Comparison of ENCODE assay signal across 28 cellular contexts in genomic region chr3:12116892-12117291, GRCh38. TPM values are rescaled to one million over a fixed set of nuclear protein-coding genes. Genes with fewer than 3 reads are reported as not detected.
"Had no signal": no experiment of that assay in that cellular context is flagged by ENCODE, and none has a peak within 500 bp of the region (broad histone marks: within the 10 kb centered on the region; RNA-seq: fewer than 3 reads in every experiment).

No MANE protein-coding gene starts in this region.

- H3K4me3 Mint-ChIP-seq: dendritic cell treated with granulocyte-macrophage colony-stimulating factor and Interleukin-4, amounts not matched to agents 40 ng/mL and 50 ng/mL, for 4 days; effector memory CD8-positive, alpha-beta T cell; endodermal cell had no signal

- ATAC-seq: effector memory CD8-positive, alpha-beta T cell; esophagus mucosa; foreskin keratinocyte; gastrocnemius medialis; gastroesophageal sphincter; heart left ventricle had no signal

- DNase-seq: colonic mucosa; cortex of kidney; dermis blood vessel endothelial cell; dorsolateral prefrontal cortex; effector CD4-positive, alpha-beta T cell; effector CD8-positive, alpha-beta T cell; effector memory CD4-positive, alpha-beta T cell; effector memory CD8-positive, alpha-beta T cell; endodermal cell; erythroblast; esophagus squamous epithelium; foreskin fibroblast; foreskin melanocyte; gastrocnemius medialis; glutamatergic neuron; heart left ventricle had no signal

- H3K9me3 Mint-ChIP-seq: dendritic cell treated with granulocyte-macrophage colony-stimulating factor and Interleukin-4, amounts not matched to agents 40 ng/mL and 50 ng/mL, for 4 days; effector memory CD8-positive, alpha-beta T cell; endodermal cell had no signal

- H3K4me1 Mint-ChIP-seq: endodermal cell had no signal

- H3K9me3 ChIP-seq: colonic mucosa, esophagus muscularis mucosa, esophagus squamous epithelium, gastrocnemius medialis, gastroesophageal sphincter, heart left ventricle had no signal

- H3K27ac Mint-ChIP-seq: dendritic cell treated with granulocyte-macrophage colony-stimulating factor and Interleukin-4, amounts not matched to agents 40 ng/mL and 50 ng/mL, for 4 days; effector memory CD8-positive, alpha-beta T cell; endodermal cell had no signal

- H3K4me3 ChIP-seq: colonic mucosa, coronary artery, dorsolateral prefrontal cortex, esophagus muscularis mucosa, esophagus squamous epithelium, gastrocnemius medialis, gastroesophageal sphincter, heart left ventricle had no signal

- H3K27ac ChIP-seq: colonic mucosa, coronary artery, epithelial cell of prostate, esophagus muscularis mucosa, esophagus squamous epithelium, foreskin keratinocyte, gastrocnemius medialis, gastroesophageal sphincter, heart left ventricle had no signal

- H3K27me3 ChIP-seq: colonic mucosa, esophagus muscularis mucosa, gastrocnemius medialis, gastroesophageal sphincter had no signal

- H3K36me3 ChIP-seq: colonic mucosa, esophagus muscularis mucosa, esophagus squamous epithelium, gastrocnemius medialis, gastroesophageal sphincter, heart left ventricle had no signal

- FAIRE-seq: colon, endometrium, endothelial cell of umbilical vein, frontal cortex had no signal

- H3K4me1 ChIP-seq: colonic mucosa, esophagus muscularis mucosa, esophagus squamous epithelium, foreskin keratinocyte, gastrocnemius medialis, gastroesophageal sphincter, heart left ventricle had no signal

RNA-seq across cellular contexts. Expression of gene TIMP4, which starts 41.8 kb away (rescaled TPM):
- total RNA-seq: foreskin keratinocyte, glomerular endothelial cell had no signal
